8 cellular contexts compared by ENCODE assay signal in the genomic region with DNA sequence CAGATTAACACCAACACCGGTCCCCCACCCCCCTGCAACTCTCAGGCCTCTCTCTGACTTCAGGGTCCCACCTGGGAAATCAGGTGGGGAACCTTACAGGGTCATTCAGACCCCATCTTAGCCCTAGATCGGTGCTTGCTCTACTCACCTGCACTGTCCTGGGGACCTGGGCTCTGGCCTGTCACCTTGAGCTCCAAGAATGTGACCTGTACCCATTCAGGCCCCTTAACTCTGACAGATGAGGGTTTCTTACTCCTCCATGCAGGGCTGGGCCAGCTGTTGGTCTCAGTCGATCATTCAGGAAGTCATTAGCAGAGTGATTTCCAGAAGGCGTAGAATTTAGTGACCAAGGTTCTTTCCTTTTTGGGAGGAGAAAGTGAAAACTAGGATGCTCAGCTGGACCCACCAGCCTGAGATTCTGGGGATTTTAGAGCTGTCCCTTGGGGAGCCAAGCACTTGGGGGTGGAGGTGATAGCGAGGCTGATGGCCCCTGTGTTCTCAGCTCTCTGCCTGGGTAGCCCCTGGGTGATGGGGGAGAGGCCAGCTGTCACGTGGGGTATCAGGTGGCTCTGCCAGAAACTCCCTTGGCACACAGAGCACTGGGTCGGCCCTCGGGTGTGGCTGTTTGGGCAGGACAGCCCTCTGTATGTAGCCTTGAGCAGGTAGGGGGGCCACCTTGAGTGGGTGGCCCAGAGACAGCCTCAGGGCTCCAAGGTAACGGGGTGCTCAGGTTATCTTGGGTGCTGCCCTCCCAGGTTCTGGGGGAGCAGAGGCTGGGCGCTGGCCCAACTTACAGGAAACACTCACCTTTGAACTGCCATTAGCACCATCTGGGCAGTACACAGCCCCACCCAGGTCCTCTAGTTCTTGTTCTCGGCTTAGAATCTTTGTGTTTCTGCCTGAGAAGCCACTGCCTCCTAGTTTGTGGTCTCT. TPM values are rescaled to one million over a fixed set of nuclear protein-coding genes. Genes with fewer than 3 reads are reported as not detected.
DNase-seq lines count a peak whose midpoint lies in the region; ATAC-seq and TF ChIP-seq lines count a peak whose summit lies in the region.

No MANE protein-coding gene starts in this region.

- DNase-seq in Daoy (ENCODE audit: low read depth) (peak; percentile 62), HFF-Myc (ENCODE audit: extremely low read depth, low read depth) (no peak), naive B cell (peak; percentile 41), Kasumi-1 (lab: John Stamatoyannopoulos, UW) (no peak), NCI-H1417 treated with DMSO at 0.1 percent for 48 hours (lab: John Stamatoyannopoulos, UW) (no peak), SHP77 treated with DMSO at 0.1 percent for 48 hours (lab: John Stamatoyannopoulos, UW) (no peak)

- H3K27me3 ChIP-seq in SU-DHL-6 (ENCODE audit: low read length) = no peaks in the 10 kb centered on the region

- H3K4me3 ChIP-seq in HFF-Myc (replicated peaks; ENCODE audit: low read depth, low read length) = peak overlapping the region; percentile 55
- no peak overlapping the region for H3K4me3 ChIP-seq in SU-DHL-6 (ENCODE audit: insufficient read depth, low read length, poor library complexity, severe bottlenecking)

- peak; percentile 46 to 55 for ATAC-seq in naive B cell (ENCODE audit: low read depth in 2 of 2)

- H3K27ac Mint-ChIP-seq in naive B cell = peak overlapping the region; percentile 87 to 97 (median 93)

- H3K27me3 Mint-ChIP-seq in naive B cell = no peaks in the 10 kb centered on the region

- peak overlapping the region; percentile 87 to 98 (median 94) for H3K4me3 Mint-ChIP-seq in naive B cell

- no peaks in the 10 kb centered on the region for H3K36me3 Mint-ChIP-seq in naive B cell

- no peaks in the 10 kb centered on the region for H3K9me3 ChIP-seq in SU-DHL-6 (ENCODE audit: insufficient read depth, low read length)

- H3K79me2 ChIP-seq in SU-DHL-6 (ENCODE audit: insufficient read depth, low read length) = peaks cover 21% of the 10 kb centered on the region

- H2AFZ ChIP-seq in SU-DHL-6 (ENCODE audit: low read depth, low read length, severe bottlenecking) = no peak overlapping the region

- H3K4me2 ChIP-seq in SU-DHL-6 (ENCODE audit: low read depth, low read length, poor library complexity, severe bottlenecking) = peak overlapping the region; percentile 55

- H3K4me1 Mint-ChIP-seq in naive B cell = peaks cover 41 to 79% (median 65%) of the 10 kb centered on the region in 3 donors

- no peaks in the 10 kb centered on the region for H4K20me1 ChIP-seq in SU-DHL-6 (ENCODE audit: low read depth, low read length)

- H3K36me3 ChIP-seq in SU-DHL-6 (ENCODE audit: low read length) = 0 out of 2 replicates have a peak, but pooled peaks cover 2% of the 10 kb centered on the region

- H3K27ac ChIP-seq in SU-DHL-6 (ENCODE audit: low read depth, low read length) = no peak overlapping the region
- H3K27ac ChIP-seq in cingulate gyrus (ENCODE audit: low read depth, low read length) = peak overlapping the region; percentile 74

- H3K9me3 Mint-ChIP-seq in naive B cell = no peaks in the 10 kb centered on the region

- no peaks in the 10 kb centered on the region for H3K9me2 ChIP-seq in SU-DHL-6 (replicated peaks; ENCODE audit: insufficient read depth, low read length)

- peaks cover 5% of the 10 kb centered on the region for H3F3A ChIP-seq in SU-DHL-6 (ENCODE audit: insufficient read depth)

- no peak for TF ChIP-seq CTCF in HFF-Myc (IDR thresholded peaks at IDR 0.05; ENCODE audit: low read depth, low read length, missing control alignments)
- no peak for TF ChIP-seq CTCF in SU-DHL-6 (IDR thresholded peaks at IDR 0.05; ENCODE audit: insufficient read depth, low read length, poor library complexity, severe bottlenecking)

- H3K9ac ChIP-seq in SU-DHL-6 (ENCODE audit: low read length) = peak overlapping the region; percentile 45

RNA-seq across cellular contexts. Expression of gene MVP, which starts 0.7 kb away (rescaled TPM):
- total RNA-seq in Daoy (2014; rRNA removed; shearing (Covaris generic)) = 60.5 and 71.4 TPM in 2 replicates
- polyA plus RNA-seq in naive B cell (ENCODE audit: low read depth in 6 of 6) = 10 to 100 TPM; 39.7 to 61.4 (median 43.9) TPM

RNA-seq across cellular contexts. Expression of gene PAGR1, which starts 5.0 kb away (rescaled TPM):
- 50.0 and 78.6 TPM in 2 replicates for total RNA-seq in Daoy (2014; rRNA removed; shearing (Covaris generic))
- 10 to 100 TPM; 35.5 to 51.5 (median 46.9) TPM for polyA plus RNA-seq in naive B cell (ENCODE audit: low read depth in 6 of 6)

RNA-seq across cellular contexts. Expression of gene PRRT2, which starts 9.0 kb away (rescaled TPM):
- 0.29 TPM in 1 of 2 replicates, not detected in the other for total RNA-seq in Daoy (2014; rRNA removed; shearing (Covaris generic))
- under 1 TPM in 2 of 6 donors, not detected in 4; 0.10 to 0.97 TPM for polyA plus RNA-seq in naive B cell (ENCODE audit: low read depth in 6 of 6)

RNA-seq across cellular contexts. Expression of gene MAZ, which starts 14.7 kb away (rescaled TPM):
- 120 and 132 TPM in 2 replicates for total RNA-seq in Daoy (2014; rRNA removed; shearing (Covaris generic))
- polyA plus RNA-seq in naive B cell (ENCODE audit: low read depth in 6 of 6) = 10 to 100 TPM; 16.1 to 30.6 (median 23.2) TPM

RNA-seq across cellular contexts. Expression of gene KIF22, which starts 30.4 kb away (rescaled TPM):
- total RNA-seq in Daoy (2014; rRNA removed; shearing (Covaris generic)) = 104 and 111 TPM in 2 replicates
- 10 to 100 TPM; 24.0 to 29.6 (median 26.3) TPM for polyA plus RNA-seq in naive B cell (ENCODE audit: low read depth in 6 of 6)

Comparison
In these comparisons a context has a peak if more than half of its experiments do, and no peak if none do; other contexts are left out.
1. DNase-seq: peak in Daoy (single experiment) and naive B cell (single experiment); none in HFF-Myc (single experiment), Kasumi-1 (0 of 2), NCI-H1417 treated with DMSO at 0.1 percent for 48 hours (single experiment) and SHP77 treated with DMSO at 0.1 percent for 48 hours (single experiment).